1 cellular context compared by ENCODE assay signal in the genomic region with DNA sequence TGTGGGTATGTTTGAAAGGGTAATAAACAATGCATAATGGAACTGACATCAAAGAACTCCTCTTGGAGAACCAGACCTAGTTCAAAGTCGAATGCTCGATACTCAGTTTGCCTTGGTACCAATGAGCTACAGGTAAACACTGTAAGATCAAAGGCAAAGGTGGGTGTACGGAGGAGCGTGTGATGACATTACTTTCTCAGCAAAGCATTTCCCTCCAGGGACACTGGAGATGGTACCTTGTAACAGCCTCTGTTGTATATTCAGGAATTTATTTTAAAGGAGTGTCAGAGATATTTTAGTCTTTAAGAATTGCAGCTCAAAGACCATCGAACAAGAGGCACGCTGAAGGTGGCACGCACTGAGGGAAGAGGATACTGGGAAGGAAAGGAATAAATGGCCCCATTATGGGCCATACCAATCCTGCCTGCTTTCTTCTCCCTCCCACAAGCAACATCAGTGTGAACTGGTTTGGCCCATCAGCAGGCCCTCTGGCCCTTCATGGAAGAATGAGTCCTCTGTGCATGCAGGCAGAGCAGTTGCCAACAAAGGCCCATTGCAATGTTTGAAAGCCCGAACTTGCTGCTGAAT.
TF ChIP-seq lines count a peak whose summit lies in the region.

No MANE protein-coding gene starts in this region.

TF ChIP-seq in HepG2, 621 proteins besides CTCF, POLR2A, EP300 and RAD21 (continued from another document and continues in another):
- TF ChIP-seq, protein P1, sequence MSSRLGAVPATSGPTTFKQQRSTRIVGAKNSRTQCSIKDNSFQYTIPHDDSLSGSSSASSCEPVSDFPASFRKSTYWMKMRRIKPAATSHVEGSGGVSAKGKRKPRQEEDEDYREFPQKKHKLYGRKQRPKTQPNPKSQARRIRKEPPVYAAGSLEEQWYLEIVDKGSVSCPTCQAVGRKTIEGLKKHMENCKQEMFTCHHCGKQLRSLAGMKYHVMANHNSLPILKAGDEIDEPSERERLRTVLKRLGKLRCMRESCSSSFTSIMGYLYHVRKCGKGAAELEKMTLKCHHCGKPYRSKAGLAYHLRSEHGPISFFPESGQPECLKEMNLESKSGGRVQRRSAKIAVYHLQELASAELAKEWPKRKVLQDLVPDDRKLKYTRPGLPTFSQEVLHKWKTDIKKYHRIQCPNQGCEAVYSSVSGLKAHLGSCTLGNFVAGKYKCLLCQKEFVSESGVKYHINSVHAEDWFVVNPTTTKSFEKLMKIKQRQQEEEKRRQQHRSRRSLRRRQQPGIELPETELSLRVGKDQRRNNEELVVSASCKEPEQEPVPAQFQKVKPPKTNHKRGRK (CRISPR knock-in tag; IDR thresholded peaks at IDR 0.05) = no peak
- TF ChIP-seq, protein P2, sequence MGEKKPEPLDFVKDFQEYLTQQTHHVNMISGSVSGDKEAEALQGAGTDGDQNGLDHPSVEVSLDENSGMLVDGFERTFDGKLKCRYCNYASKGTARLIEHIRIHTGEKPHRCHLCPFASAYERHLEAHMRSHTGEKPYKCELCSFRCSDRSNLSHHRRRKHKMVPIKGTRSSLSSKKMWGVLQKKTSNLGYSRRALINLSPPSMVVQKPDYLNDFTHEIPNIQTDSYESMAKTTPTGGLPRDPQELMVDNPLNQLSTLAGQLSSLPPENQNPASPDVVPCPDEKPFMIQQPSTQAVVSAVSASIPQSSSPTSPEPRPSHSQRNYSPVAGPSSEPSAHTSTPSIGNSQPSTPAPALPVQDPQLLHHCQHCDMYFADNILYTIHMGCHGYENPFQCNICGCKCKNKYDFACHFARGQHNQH (CRISPR knock-in tag; IDR thresholded peaks at IDR 0.05) = peak; percentile 78; the same call in 1 of the 2 replicates
- peak; percentile 67 for TF ChIP-seq MED8 (CRISPR knock-in tag; IDR thresholded peaks at IDR 0.05; ENCODE audit: insufficient replicate concordance)
- TF ChIP-seq FOXO1 (CRISPR knock-in tag; IDR thresholded peaks at IDR 0.05) = peak; percentile 99
- peak; percentile 73 for TF ChIP-seq PITX1 (CRISPR knock-in tag; IDR thresholded peaks at IDR 0.05)
- TF ChIP-seq, protein P3, sequence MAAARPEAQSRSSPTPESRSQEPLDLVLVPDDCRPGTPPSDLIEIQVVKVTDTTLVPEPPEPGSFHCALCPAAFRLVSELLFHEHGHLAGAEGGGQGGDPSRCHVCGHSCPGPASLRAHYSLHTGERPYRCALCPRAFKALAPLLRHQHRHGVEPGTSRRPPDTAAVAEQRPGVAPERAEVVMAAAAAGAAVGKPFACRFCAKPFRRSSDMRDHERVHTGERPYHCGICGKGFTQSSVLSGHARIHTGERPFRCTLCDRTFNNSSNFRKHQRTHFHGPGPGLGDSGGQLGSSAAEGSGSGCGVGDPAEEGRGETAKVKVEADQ (CRISPR knock-in tag; IDR thresholded peaks at IDR 0.05; ENCODE audit: borderline replicate concordance) = 0 out of 2 replicates have a peak, but pooled peaks have one; percentile 38
- TF ChIP-seq PHF5A (CRISPR knock-in tag; IDR thresholded peaks at IDR 0.05; ENCODE audit: low read depth, unreplicated experiment) = peak; percentile 9
- TF ChIP-seq ZBTB7B (CRISPR knock-in tag; IDR thresholded peaks at IDR 0.05) = peak; percentile 81
- 0 out of 2 replicates have a peak, but pooled peaks have one; percentile 53 for TF ChIP-seq ZNF501 (CRISPR knock-in tag; IDR thresholded peaks at IDR 0.05)
- peak; percentile 78 for TF ChIP-seq THAP11 (CRISPR knock-in tag; IDR thresholded peaks at IDR 0.05)
- peak; percentile 88 for TF ChIP-seq FOXP1 (IDR thresholded peaks at IDR 0.05)
- peak; percentile 97 for TF ChIP-seq FOXP1 (CRISPR knock-in tag; IDR thresholded peaks at IDR 0.05)
- TF ChIP-seq LCORL (IDR thresholded peaks at IDR 0.05) = no peak
- TF ChIP-seq LCORL (CRISPR knock-in tag; IDR thresholded peaks at IDR 0.05) = peak; percentile 70; the same call in 1 of the 2 replicates
- TF ChIP-seq, protein P4, sequence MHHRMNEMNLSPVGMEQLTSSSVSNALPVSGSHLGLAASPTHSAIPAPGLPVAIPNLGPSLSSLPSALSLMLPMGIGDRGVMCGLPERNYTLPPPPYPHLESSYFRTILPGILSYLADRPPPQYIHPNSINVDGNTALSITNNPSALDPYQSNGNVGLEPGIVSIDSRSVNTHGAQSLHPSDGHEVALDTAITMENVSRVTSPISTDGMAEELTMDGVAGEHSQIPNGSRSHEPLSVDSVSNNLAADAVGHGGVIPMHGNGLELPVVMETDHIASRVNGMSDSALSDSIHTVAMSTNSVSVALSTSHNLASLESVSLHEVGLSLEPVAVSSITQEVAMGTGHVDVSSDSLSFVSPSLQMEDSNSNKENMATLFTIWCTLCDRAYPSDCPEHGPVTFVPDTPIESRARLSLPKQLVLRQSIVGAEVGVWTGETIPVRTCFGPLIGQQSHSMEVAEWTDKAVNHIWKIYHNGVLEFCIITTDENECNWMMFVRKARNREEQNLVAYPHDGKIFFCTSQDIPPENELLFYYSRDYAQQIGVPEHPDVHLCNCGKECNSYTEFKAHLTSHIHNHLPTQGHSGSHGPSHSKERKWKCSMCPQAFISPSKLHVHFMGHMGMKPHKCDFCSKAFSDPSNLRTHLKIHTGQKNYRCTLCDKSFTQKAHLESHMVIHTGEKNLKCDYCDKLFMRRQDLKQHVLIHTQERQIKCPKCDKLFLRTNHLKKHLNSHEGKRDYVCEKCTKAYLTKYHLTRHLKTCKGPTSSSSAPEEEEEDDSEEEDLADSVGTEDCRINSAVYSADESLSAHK (CRISPR knock-in tag; IDR thresholded peaks at IDR 0.05; ENCODE audit: borderline replicate concordance) = no peak
- peak; percentile 74; the same call in 1 of the 2 replicates for TF ChIP-seq SP5 (CRISPR knock-in tag; IDR thresholded peaks at IDR 0.05; ENCODE audit: borderline replicate concordance, low read depth)
- TF ChIP-seq, protein P5, sequence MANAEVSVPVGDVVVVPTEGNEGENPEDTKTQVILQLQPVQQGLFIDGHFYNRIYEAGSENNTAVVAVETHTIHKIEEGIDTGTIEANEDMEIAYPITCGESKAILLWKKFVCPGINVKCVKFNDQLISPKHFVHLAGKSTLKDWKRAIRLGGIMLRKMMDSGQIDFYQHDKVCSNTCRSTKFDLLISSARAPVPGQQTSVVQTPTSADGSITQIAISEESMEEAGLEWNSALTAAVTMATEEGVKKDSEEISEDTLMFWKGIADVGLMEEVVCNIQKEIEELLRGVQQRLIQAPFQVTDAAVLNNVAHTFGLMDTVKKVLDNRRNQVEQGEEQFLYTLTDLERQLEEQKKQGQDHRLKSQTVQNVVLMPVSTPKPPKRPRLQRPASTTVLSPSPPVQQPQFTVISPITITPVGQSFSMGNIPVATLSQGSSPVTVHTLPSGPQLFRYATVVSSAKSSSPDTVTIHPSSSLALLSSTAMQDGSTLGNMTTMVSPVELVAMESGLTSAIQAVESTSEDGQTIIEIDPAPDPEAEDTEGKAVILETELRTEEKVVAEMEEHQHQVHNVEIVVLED (CRISPR knock-in tag; IDR thresholded peaks at IDR 0.05; ENCODE audit: borderline replicate concordance) = 0 out of 2 replicates have a peak, but pooled peaks have one; percentile 19
- no peak for TF ChIP-seq PTBP1 (IDR thresholded peaks at IDR 0.05; ENCODE audit: low read depth, low read length, poor library complexity, severe bottlenecking)
- peak; percentile 37; the same call in 1 of the 2 replicates for TF ChIP-seq ZNF747 (CRISPR knock-in tag; IDR thresholded peaks at IDR 0.05; ENCODE audit: borderline replicate concordance)
- TF ChIP-seq ZNF12 (CRISPR knock-in tag; IDR thresholded peaks at IDR 0.05) = peak; percentile 73; the same call in 1 of the 2 replicates
- TF ChIP-seq, protein P6, sequence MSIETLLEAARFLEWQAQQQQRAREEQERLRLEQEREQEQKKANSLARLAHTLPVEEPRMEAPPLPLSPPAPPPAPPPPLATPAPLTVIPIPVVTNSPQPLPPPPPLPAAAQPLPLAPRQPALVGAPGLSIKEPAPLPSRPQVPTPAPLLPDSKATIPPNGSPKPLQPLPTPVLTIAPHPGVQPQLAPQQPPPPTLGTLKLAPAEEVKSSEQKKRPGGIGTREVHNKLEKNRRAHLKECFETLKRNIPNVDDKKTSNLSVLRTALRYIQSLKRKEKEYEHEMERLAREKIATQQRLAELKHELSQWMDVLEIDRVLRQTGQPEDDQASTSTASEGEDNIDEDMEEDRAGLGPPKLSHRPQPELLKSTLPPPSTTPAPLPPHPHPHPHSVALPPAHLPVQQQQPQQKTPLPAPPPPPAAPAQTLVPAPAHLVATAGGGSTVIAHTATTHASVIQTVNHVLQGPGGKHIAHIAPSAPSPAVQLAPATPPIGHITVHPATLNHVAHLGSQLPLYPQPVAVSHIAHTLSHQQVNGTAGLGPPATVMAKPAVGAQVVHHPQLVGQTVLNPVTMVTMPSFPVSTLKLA (IDR thresholded peaks at IDR 0.05) = 0 out of 2 replicates have a peak, but pooled peaks have one; percentile 7
- TF ChIP-seq ZFY (CRISPR knock-in tag; IDR thresholded peaks at IDR 0.05) = peak; percentile 73
- TF ChIP-seq, protein P7, sequence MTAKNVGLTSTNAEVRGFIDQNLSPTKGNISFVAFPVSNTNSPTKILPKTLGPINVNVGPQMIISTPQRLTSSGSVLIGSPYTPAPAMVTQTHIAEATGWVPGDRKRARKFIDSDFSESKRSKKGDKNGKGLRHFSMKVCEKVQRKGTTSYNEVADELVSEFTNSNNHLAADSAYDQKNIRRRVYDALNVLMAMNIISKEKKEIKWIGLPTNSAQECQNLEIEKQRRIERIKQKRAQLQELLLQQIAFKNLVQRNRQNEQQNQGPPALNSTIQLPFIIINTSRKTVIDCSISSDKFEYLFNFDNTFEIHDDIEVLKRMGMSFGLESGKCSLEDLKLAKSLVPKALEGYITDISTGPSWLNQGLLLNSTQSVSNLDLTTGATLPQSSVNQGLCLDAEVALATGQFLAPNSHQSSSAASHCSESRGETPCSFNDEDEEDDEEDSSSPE (CRISPR knock-in tag; IDR thresholded peaks at IDR 0.05) = peak; percentile 51
- TF ChIP-seq CHD2 (IDR thresholded peaks at IDR 0.05; ENCODE audit: low read depth, low read length) = no peak
- TF ChIP-seq ZNF746 (CRISPR knock-in tag; IDR thresholded peaks at IDR 0.05) = 0 out of 2 replicates have a peak, but pooled peaks have one; percentile 54
- TF ChIP-seq, protein P8, sequence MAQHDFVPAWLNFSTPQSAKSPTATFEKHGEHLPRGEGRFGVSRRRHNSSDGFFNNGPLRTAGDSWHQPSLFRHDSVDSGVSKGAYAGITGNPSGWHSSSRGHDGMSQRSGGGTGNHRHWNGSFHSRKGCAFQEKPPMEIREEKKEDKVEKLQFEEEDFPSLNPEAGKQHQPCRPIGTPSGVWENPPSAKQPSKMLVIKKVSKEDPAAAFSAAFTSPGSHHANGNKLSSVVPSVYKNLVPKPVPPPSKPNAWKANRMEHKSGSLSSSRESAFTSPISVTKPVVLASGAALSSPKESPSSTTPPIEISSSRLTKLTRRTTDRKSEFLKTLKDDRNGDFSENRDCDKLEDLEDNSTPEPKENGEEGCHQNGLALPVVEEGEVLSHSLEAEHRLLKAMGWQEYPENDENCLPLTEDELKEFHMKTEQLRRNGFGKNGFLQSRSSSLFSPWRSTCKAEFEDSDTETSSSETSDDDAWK (CRISPR knock-in tag; IDR thresholded peaks at IDR 0.05) = no peak
- TF ChIP-seq, protein P9, sequence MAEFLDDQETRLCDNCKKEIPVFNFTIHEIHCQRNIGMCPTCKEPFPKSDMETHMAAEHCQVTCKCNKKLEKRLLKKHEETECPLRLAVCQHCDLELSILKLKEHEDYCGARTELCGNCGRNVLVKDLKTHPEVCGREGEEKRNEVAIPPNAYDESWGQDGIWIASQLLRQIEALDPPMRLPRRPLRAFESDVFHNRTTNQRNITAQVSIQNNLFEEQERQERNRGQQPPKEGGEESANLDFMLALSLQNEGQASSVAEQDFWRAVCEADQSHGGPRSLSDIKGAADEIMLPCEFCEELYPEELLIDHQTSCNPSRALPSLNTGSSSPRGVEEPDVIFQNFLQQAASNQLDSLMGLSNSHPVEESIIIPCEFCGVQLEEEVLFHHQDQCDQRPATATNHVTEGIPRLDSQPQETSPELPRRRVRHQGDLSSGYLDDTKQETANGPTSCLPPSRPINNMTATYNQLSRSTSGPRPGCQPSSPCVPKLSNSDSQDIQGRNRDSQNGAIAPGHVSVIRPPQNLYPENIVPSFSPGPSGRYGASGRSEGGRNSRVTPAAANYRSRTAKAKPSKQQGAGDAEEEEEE (CRISPR knock-in tag; IDR thresholded peaks at IDR 0.05; ENCODE audit: borderline replicate concordance) = no peak
- TF ChIP-seq, protein P10, sequence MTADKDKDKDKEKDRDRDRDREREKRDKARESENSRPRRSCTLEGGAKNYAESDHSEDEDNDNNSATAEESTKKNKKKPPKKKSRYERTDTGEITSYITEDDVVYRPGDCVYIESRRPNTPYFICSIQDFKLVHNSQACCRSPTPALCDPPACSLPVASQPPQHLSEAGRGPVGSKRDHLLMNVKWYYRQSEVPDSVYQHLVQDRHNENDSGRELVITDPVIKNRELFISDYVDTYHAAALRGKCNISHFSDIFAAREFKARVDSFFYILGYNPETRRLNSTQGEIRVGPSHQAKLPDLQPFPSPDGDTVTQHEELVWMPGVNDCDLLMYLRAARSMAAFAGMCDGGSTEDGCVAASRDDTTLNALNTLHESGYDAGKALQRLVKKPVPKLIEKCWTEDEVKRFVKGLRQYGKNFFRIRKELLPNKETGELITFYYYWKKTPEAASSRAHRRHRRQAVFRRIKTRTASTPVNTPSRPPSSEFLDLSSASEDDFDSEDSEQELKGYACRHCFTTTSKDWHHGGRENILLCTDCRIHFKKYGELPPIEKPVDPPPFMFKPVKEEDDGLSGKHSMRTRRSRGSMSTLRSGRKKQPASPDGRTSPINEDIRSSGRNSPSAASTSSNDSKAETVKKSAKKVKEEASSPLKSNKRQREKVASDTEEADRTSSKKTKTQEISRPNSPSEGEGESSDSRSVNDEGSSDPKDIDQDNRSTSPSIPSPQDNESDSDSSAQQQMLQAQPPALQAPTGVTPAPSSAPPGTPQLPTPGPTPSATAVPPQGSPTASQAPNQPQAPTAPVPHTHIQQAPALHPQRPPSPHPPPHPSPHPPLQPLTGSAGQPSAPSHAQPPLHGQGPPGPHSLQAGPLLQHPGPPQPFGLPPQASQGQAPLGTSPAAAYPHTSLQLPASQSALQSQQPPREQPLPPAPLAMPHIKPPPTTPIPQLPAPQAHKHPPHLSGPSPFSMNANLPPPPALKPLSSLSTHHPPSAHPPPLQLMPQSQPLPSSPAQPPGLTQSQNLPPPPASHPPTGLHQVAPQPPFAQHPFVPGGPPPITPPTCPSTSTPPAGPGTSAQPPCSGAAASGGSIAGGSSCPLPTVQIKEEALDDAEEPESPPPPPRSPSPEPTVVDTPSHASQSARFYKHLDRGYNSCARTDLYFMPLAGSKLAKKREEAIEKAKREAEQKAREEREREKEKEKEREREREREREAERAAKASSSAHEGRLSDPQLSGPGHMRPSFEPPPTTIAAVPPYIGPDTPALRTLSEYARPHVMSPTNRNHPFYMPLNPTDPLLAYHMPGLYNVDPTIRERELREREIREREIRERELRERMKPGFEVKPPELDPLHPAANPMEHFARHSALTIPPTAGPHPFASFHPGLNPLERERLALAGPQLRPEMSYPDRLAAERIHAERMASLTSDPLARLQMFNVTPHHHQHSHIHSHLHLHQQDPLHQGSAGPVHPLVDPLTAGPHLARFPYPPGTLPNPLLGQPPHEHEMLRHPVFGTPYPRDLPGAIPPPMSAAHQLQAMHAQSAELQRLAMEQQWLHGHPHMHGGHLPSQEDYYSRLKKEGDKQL (CRISPR knock-in tag; IDR thresholded peaks at IDR 0.05; ENCODE audit: low read depth) = peak; percentile 83
- no peak for TF ChIP-seq RBM39 (IDR thresholded peaks at IDR 0.05; ENCODE audit: low read depth, low read length, poor library complexity, severe bottlenecking)
- TF ChIP-seq CEBPG (CRISPR knock-in tag; IDR thresholded peaks at IDR 0.05) = peak; percentile 72
- TF ChIP-seq TAF1 (CRISPR knock-in tag; IDR thresholded peaks at IDR 0.05) = 0 out of 2 replicates have a peak, but pooled peaks have one; percentile 23
- peak; percentile 50 for TF ChIP-seq DMAP1 (CRISPR knock-in tag; IDR thresholded peaks at IDR 0.05)
- TF ChIP-seq MED1 (CRISPR knock-in tag; IDR thresholded peaks at IDR 0.05) = peak; percentile 89
- no peak for TF ChIP-seq ATF7 (IDR thresholded peaks at IDR 0.05)
- peak; percentile 49; the same call in 1 of the 2 replicates for TF ChIP-seq ATF7 (CRISPR knock-in tag; IDR thresholded peaks at IDR 0.05)
- TF ChIP-seq ZNF777 (CRISPR knock-in tag; IDR thresholded peaks at IDR 0.05) = no peak
